13 cellular contexts compared by ENCODE assay signal in genomic region chr3:138257986-138258385, GRCh38.
"Had no signal": no experiment of that assay in that cellular context is flagged by ENCODE, and none has a peak within 500 bp of the region (broad histone marks: within the 10 kb centered on the region; RNA-seq: fewer than 3 reads in every experiment).

No MANE protein-coding gene starts in this region.

- H3K4me2 ChIP-seq: hepatocyte had no signal

- H3K4me1 ChIP-seq: esophagus squamous epithelium, sigmoid colon had no signal

- H2AFZ ChIP-seq: hepatocyte had no signal

- DNase-seq: esophagus squamous epithelium; foreskin melanocyte; mammary epithelial cell; naive thymus-derived CD4-positive, alpha-beta T cell; posterior cingulate gyrus; sigmoid colon; stimulated activated naive CD4-positive, alpha-beta T cell treated with Interleukin-2 at 50 U/mL for 16 hours had no signal

- H3K27ac ChIP-seq: esophagus squamous epithelium, hepatocyte, sigmoid colon, skin epidermis had no signal

- H3K4me3 Mint-ChIP-seq: dendritic cell treated with granulocyte-macrophage colony-stimulating factor and Interleukin-4, amounts not matched to agents 40 ng/mL and 50 ng/mL, for 4 days; naive thymus-derived CD4-positive, alpha-beta T cell; type B pancreatic cell had no signal

- H3K4me3 ChIP-seq: esophagus squamous epithelium, hepatocyte, sigmoid colon, skin epidermis had no signal

- H3K27me3 ChIP-seq: esophagus squamous epithelium, hepatocyte, sigmoid colon had no signal

- ATAC-seq: naive thymus-derived CD4-positive, alpha-beta T cell had no signal

- H3K9me3 ChIP-seq: esophagus squamous epithelium, sigmoid colon had no signal

- H3K9me3 Mint-ChIP-seq: dendritic cell treated with granulocyte-macrophage colony-stimulating factor and Interleukin-4, amounts not matched to agents 40 ng/mL and 50 ng/mL, for 4 days; naive thymus-derived CD4-positive, alpha-beta T cell; type B pancreatic cell had no signal

- H3K79me2 ChIP-seq: hepatocyte had no signal

- FAIRE-seq: colon, urothelium cell line had no signal

- H3K27ac Mint-ChIP-seq: dendritic cell treated with granulocyte-macrophage colony-stimulating factor and Interleukin-4, amounts not matched to agents 40 ng/mL and 50 ng/mL, for 4 days; type B pancreatic cell had no signal
